ENCODE assay signal across 5 cellular contexts in genomic region chr3:197884330-197884729, GRCh38.
DNase-seq lines count a peak whose midpoint lies in the region; ATAC-seq lines count a peak whose summit lies in the region.
"Not testable (repeated sequence)": the region's sequence is repeated elsewhere in the genome, so short reads cannot be mapped to it uniquely, and the experiment has no call there.

No MANE protein-coding gene starts in this region.

- not testable (repeated sequence) for H3K4me3 Mint-ChIP-seq in dendritic cell treated with granulocyte-macrophage colony-stimulating factor and Interleukin-4, amounts not matched to agents 40 ng/mL and 50 ng/mL, for 4 days; natural killer cell treated with Interleukin-12 subunit alpha and Interleukin-12 subunit beta and Interleukin-15 and Interleukin-18, amount 100 ng/mL, for 72 hours; stimulated activated naive B cell treated with anti-CD40 and anti-IgM and Interleukin-4, amounts not matched to agents 10 μg/mL and 1 μg/mL and 100 μg/mL, for 72 hours

- H3K36me3 Mint-ChIP-seq in dendritic cell treated with granulocyte-macrophage colony-stimulating factor and Interleukin-4, amounts not matched to agents 40 ng/mL and 50 ng/mL, for 4 days (ENCODE audit: low read depth), result peaks cover 63% of the 10 kb centered on the region
- H3K36me3 Mint-ChIP-seq in natural killer cell treated with Interleukin-12 subunit alpha and Interleukin-12 subunit beta and Interleukin-15 and Interleukin-18, amount 100 ng/mL, for 72 hours, result not testable (repeated sequence)
- H3K36me3 Mint-ChIP-seq in stimulated activated naive B cell treated with anti-CD40 and anti-IgM and Interleukin-4, amounts not matched to agents 10 μg/mL and 1 μg/mL and 100 μg/mL, for 72 hours, result peaks cover 28 to 58% of the 10 kb centered on the region in 2 donors

- H3K9me3 Mint-ChIP-seq in dendritic cell treated with granulocyte-macrophage colony-stimulating factor and Interleukin-4, amounts not matched to agents 40 ng/mL and 50 ng/mL, for 4 days; natural killer cell treated with Interleukin-12 subunit alpha and Interleukin-12 subunit beta and Interleukin-15 and Interleukin-18, amount 100 ng/mL, for 72 hours; stimulated activated naive B cell treated with anti-CD40 and anti-IgM and Interleukin-4, amounts not matched to agents 10 μg/mL and 1 μg/mL and 100 μg/mL, for 72 hours: not testable (repeated sequence)

- H3K27ac Mint-ChIP-seq in dendritic cell treated with granulocyte-macrophage colony-stimulating factor and Interleukin-4, amounts not matched to agents 40 ng/mL and 50 ng/mL, for 4 days, result peak overlapping the region; percentile 61
- peak overlapping the region; percentile 71 to 99 for H3K27ac Mint-ChIP-seq in natural killer cell treated with Interleukin-12 subunit alpha and Interleukin-12 subunit beta and Interleukin-15 and Interleukin-18, amount 100 ng/mL, for 72 hours
- H3K27ac Mint-ChIP-seq in stimulated activated naive B cell treated with anti-CD40 and anti-IgM and Interleukin-4, amounts not matched to agents 10 μg/mL and 1 μg/mL and 100 μg/mL, for 72 hours, result peak overlapping the region; percentile 14

- H3K4me1 Mint-ChIP-seq in dendritic cell treated with granulocyte-macrophage colony-stimulating factor and Interleukin-4, amounts not matched to agents 40 ng/mL and 50 ng/mL, for 4 days (ENCODE audit: low read depth), result peaks cover 39% of the 10 kb centered on the region
- peaks cover 28 to 33% of the 10 kb centered on the region in 2 donors for H3K4me1 Mint-ChIP-seq in natural killer cell treated with Interleukin-12 subunit alpha and Interleukin-12 subunit beta and Interleukin-15 and Interleukin-18, amount 100 ng/mL, for 72 hours (ENCODE audit: low read depth in 2 of 2)
- peaks cover 10 to 16% of the 10 kb centered on the region in 2 donors for H3K4me1 Mint-ChIP-seq in stimulated activated naive B cell treated with anti-CD40 and anti-IgM and Interleukin-4, amounts not matched to agents 10 μg/mL and 1 μg/mL and 100 μg/mL, for 72 hours

- not testable (repeated sequence) for H3K27me3 Mint-ChIP-seq in dendritic cell treated with granulocyte-macrophage colony-stimulating factor and Interleukin-4, amounts not matched to agents 40 ng/mL and 50 ng/mL, for 4 days; natural killer cell treated with Interleukin-12 subunit alpha and Interleukin-12 subunit beta and Interleukin-15 and Interleukin-18, amount 100 ng/mL, for 72 hours; stimulated activated naive B cell treated with anti-CD40 and anti-IgM and Interleukin-4, amounts not matched to agents 10 μg/mL and 1 μg/mL and 100 μg/mL, for 72 hours

- intact Hi-C loops in dendritic cell treated with granulocyte-macrophage colony-stimulating factor and Interleukin-4, amounts not matched to agents 40 ng/mL and 50 ng/mL, for 4 days (cut with micrococcal nuclease), result loop anchor here (10.0 kb wide), 1 partner anchor 60 kb away; no protein-coding TSS in a partner anchor
- intact Hi-C loops in sciatic nerve (cut with DNase I), result not testable (repeated sequence)

- ATAC-seq in natural killer cell treated with Interleukin-12 subunit alpha and Interleukin-12 subunit beta and Interleukin-15 and Interleukin-18, amount 100 ng/mL, for 72 hours; stimulated activated naive B cell treated with anti-CD40 and anti-IgM and Interleukin-4, amounts not matched to agents 10 μg/mL and 1 μg/mL and 100 μg/mL, for 72 hours (replicated peaks): not testable (repeated sequence)
- peak; percentile 52 for ATAC-seq in sciatic nerve

- DNase-seq in islet precursor cell, result peak; percentile 23
- DNase-seq in natural killer cell treated with Interleukin-12 subunit alpha and Interleukin-12 subunit beta and Interleukin-15 and Interleukin-18, amount 100 ng/mL, for 72 hours (ENCODE audit: low spot score); sciatic nerve (ENCODE audit: low spot score); stimulated activated naive B cell treated with anti-CD40 and anti-IgM and Interleukin-4, amounts not matched to agents 10 μg/mL and 1 μg/mL and 100 μg/mL, for 72 hours: not testable (repeated sequence)

Comparison
In these comparisons a context has a peak if more than half of its experiments do, and no peak if none do; other contexts are left out.
1. H3K27ac Mint-ChIP-seq: peak in every context shown above with its lines; median percentile 85 in natural killer cell treated with Interleukin-12 subunit alpha and Interleukin-12 subunit beta and Interleukin-15 and Interleukin-18, amount 100 ng/mL, for 72 hours; 61 in dendritic cell treated with granulocyte-macrophage colony-stimulating factor and Interleukin-4, amounts not matched to agents 40 ng/mL and 50 ng/mL, for 4 days; 14 in stimulated activated naive B cell treated with anti-CD40 and anti-IgM and Interleukin-4, amounts not matched to agents 10 μg/mL and 1 μg/mL and 100 μg/mL, for 72 hours.